8 cellular contexts compared by ENCODE assay signal in the genomic region with DNA sequence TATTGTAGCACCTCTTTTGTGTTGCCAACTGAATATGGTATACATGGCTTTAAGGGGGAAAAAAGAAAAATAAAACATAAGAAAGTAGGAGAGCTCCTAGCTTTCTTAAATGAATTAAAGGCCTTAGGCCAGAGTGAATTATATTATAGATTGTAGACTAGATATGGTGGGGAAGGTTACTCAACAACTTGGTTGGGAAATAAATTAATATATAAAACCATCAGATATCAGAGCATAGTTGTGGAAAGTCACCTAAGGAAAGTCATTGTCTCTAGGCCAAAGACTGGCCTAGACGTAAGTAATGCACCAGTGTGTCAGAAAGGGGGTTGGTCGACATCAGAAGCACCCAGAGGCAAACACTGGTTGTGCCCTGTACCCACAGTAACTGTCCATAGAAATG.
DNase-seq lines count a peak whose midpoint lies in the region; TF ChIP-seq lines count a peak whose summit lies in the region.

No MANE protein-coding gene starts in this region.

- no peak overlapping the region for H3K4me3 ChIP-seq in BLaER1
- no peak overlapping the region for H3K4me3 ChIP-seq in breast epithelium

- no peak overlapping the region for H3K9ac ChIP-seq in BLaER1

- H3K27me3 ChIP-seq in BLaER1 (no peaks in the 10 kb centered on the region), breast epithelium (no peaks in the 10 kb centered on the region)

- H3K4me2 ChIP-seq in BLaER1, result peak overlapping the region; percentile 77

- no peaks in the 10 kb centered on the region for H3K36me3 ChIP-seq in BLaER1
- no peaks in the 10 kb centered on the region for H3K36me3 ChIP-seq in breast epithelium

- no peaks in the 10 kb centered on the region for H3K27me3 Mint-ChIP-seq in nephron (ENCODE audit: low read depth)

- peak overlapping the region; percentile 91 to 94 (median 93) for H3K27ac Mint-ChIP-seq in nephron

- no peaks in the 10 kb centered on the region for H3K36me3 Mint-ChIP-seq in nephron (ENCODE audit: low read depth)

- TF ChIP-seq CTCF in breast epithelium (IDR thresholded peaks at IDR 0.05), result no peak
- no peak for TF ChIP-seq CTCF in nephron (IDR thresholded peaks at IDR 0.05; ENCODE audit: unreplicated experiment in 3 of 3)

- H3K9me3 Mint-ChIP-seq in nephron, result no peaks in the 10 kb centered on the region

- H3K4me1 ChIP-seq in BLaER1 (peaks cover 19% of the 10 kb centered on the region), breast epithelium (peaks cover 0 to 21% of the 10 kb centered on the region in 2 donors)

- H3K9me3 ChIP-seq in BLaER1, result no peaks in the 10 kb centered on the region
- no peaks in the 10 kb centered on the region for H3K9me3 ChIP-seq in breast epithelium

- DNase-seq in M059J (ENCODE audit: low read depth), result peak; percentile 25
- DNase-seq in breast epithelium (ENCODE audit: low spot score in 2 of 2), result no peak
- DNase-seq in NCI-H2227 treated with DMSO at 0.1 percent for 48 hours (lab: John Stamatoyannopoulos, UW), result no peak
- no peak for DNase-seq in head of caudate nucleus
- no peak for DNase-seq in CD1c-positive myeloid dendritic cell (ENCODE audit: extremely low spot score)
- no peak for DNase-seq in NCI-H510A (lab: John Stamatoyannopoulos, UW)

- intact Hi-C loops in breast epithelium (cut with DNase I; ENCODE audit: low total_unique reads), result no loop called here
- intact Hi-C loops in head of caudate nucleus (cut with DNase I), result no loop called here

- no peak overlapping the region for H3K4me3 Mint-ChIP-seq in nephron

- TF ChIP-seq POLR2A in breast epithelium (IDR thresholded peaks at IDR 0.05), result no peak

- H3K27ac ChIP-seq in BLaER1, result peak overlapping the region; percentile 51
- peak overlapping the region; percentile 79 to 85 for H3K27ac ChIP-seq in breast epithelium

- peaks cover 57% of the 10 kb centered on the region for H3K4me1 Mint-ChIP-seq in nephron

- no peaks in the 10 kb centered on the region for H4K20me1 ChIP-seq in BLaER1
